Comparison of ENCODE assay signal across 8 cellular contexts in genomic region chr9:129834489-129835127, GRCh38. TPM values are rescaled to one million over a fixed set of nuclear protein-coding genes. Genes with fewer than 3 reads are reported as not detected.
DNase-seq lines count a peak whose midpoint lies in the region; TF ChIP-seq lines count a peak whose summit lies in the region.

No MANE protein-coding gene starts in this region.

- H3K27me3 ChIP-seq in GM06990 (replicated peaks; ENCODE audit: control insufficient read depth, insufficient read depth, low read length) (no peaks in the 10 kb centered on the region), adipocyte (replicated peaks; ENCODE audit: control insufficient read depth, insufficient read depth, low read length) (no peaks in the 10 kb centered on the region)

- H4K20me1 ChIP-seq in OCI-LY7 (ENCODE audit: insufficient read depth, low read length): peaks cover 7% of the 10 kb centered on the region; the same call in 1 of the 2 replicates

- POLR2A ChIA-PET in OCI-LY7 (lab: Charles Lee): interaction anchor here (0.8 to 1.9 kb wide), 2 partner anchors 11 to 51 kb away, joined by 3 to 7 read pairs; no protein-coding TSS in a partner anchor

- H3K36me3 ChIP-seq in GM06990 (ENCODE audit: control insufficient read depth, insufficient read depth, low read length) (peaks cover 4% of the 10 kb centered on the region), OCI-LY7 (ENCODE audit: insufficient read depth, low read length) (peaks cover 36% of the 10 kb centered on the region), adipocyte (ENCODE audit: control insufficient read depth, insufficient read depth, low read length, severe bottlenecking) (peaks cover 34% of the 10 kb centered on the region)

- DNase-seq in GM06990 (ENCODE audit: extremely low read depth, insufficient read length) (no peak), HFF-Myc (ENCODE audit: extremely low read depth, low read depth) (no peak), OCI-LY7 (ENCODE audit: low spot score) (peak; percentile 33), adipocyte (ENCODE audit: low read depth) (no peak), occipital lobe (lab: John Stamatoyannopoulos, UW) (no peak), NCI-H2029 (lab: John Stamatoyannopoulos, UW) (no peak)
- peak; percentile 53 to 54 for DNase-seq in stimulated activated CD4-positive, alpha-beta T cell treated with anti-CD3 and anti-CD28 coated beads, Interleukin-2, amount 100 ng/mL, for 24 hours

- TF ChIP-seq CTCF in GM06990 (IDR thresholded peaks at IDR 0.05; ENCODE audit: insufficient read depth, low read length, poor library complexity, severe bottlenecking) (no peak), HFF-Myc (IDR thresholded peaks at IDR 0.05; ENCODE audit: low read depth, low read length, missing control alignments) (no peak), OCI-LY7 (conservative IDR thresholded peaks at IDR 0.05; ENCODE audit: low read length) (no peak)

- no peaks in the 10 kb centered on the region for H3K9me3 ChIP-seq in OCI-LY7 (ENCODE audit: low read length)
- no peaks in the 10 kb centered on the region for H3K9me3 ChIP-seq in adipocyte (ENCODE audit: control insufficient read depth, low read length)

- H2AFZ ChIP-seq in OCI-LY7 (ENCODE audit: low read length): peak overlapping the region; percentile 68

- H3K79me2 ChIP-seq in OCI-LY7 (ENCODE audit: insufficient read depth, low read depth, low read length): peaks cover 30% of the 10 kb centered on the region

- H3K9ac ChIP-seq in adipocyte (ENCODE audit: low read length): peak overlapping the region; percentile 91

- CTCF ChIA-PET in OCI-LY7 (lab: Charles Lee; ENCODE audit: unreplicated experiment): no interaction called here

- peak overlapping the region; percentile 47 for H3K27ac ChIP-seq in OCI-LY7 (ENCODE audit: low read depth, low read length, poor library complexity, severe bottlenecking)

- no TSS peak for BruUV-seq in OCI-LY7 (replicated peaks; lab: Mats Ljungman, UMichigan)

- H3K4me3 ChIP-seq in GM06990 (replicated peaks; ENCODE audit: low read depth, low read length): peak overlapping the region; percentile 83
- peak overlapping the region; percentile 97 for H3K4me3 ChIP-seq in HFF-Myc (replicated peaks; ENCODE audit: low read depth, low read length)
- H3K4me3 ChIP-seq in OCI-LY7 (ENCODE audit: low read depth, low read length, poor library complexity, severe bottlenecking): peak overlapping the region; percentile 93
- peak overlapping the region; percentile 94 for H3K4me3 ChIP-seq in adipocyte (ENCODE audit: low read length)
- H3K4me3 ChIP-seq in iPS-11a (ENCODE audit: low read depth, low read length): peak overlapping the region; percentile 99

- H3K4me1 ChIP-seq in OCI-LY7 (ENCODE audit: insufficient read depth, low read length, poor library complexity, severe bottlenecking) (peaks cover 39% of the 10 kb centered on the region), adipocyte (ENCODE audit: control insufficient read depth, insufficient read depth, low read length) (peaks cover 30% of the 10 kb centered on the region)

- peak overlapping the region; percentile 84 for H3K4me2 ChIP-seq in OCI-LY7 (ENCODE audit: low read length)

- no peaks in the 10 kb centered on the region for H3K9me2 ChIP-seq in OCI-LY7 (ENCODE audit: insufficient read depth, low read length)

- intact Hi-C loops in OCI-LY7 (cut with micrococcal nuclease; ENCODE audit: unreplicated experiment): loop anchor here (2.0 kb wide), 2 partner anchors 50 to 208 kb away; partner anchors contain the start of gene FNBP1

RNA-seq across cellular contexts. Expression of gene C9orf78, which starts 0.5 kb away (rescaled TPM):
- total RNA-seq in OCI-LY7 (2014; rRNA removed; shearing (Covaris generic)): 49.4 and 57.6 TPM in 2 replicates
- 60.6 and 62.4 TPM in 2 replicates for total RNA-seq in OCI-LY7 (2022)
- total RNA-seq in occipital lobe: 40.2 TPM

RNA-seq across cellular contexts. Expression of gene USP20, which starts 0.7 kb away (rescaled TPM):
- total RNA-seq in OCI-LY7 (2014; rRNA removed; shearing (Covaris generic)): 14.4 and 15.5 TPM in 2 replicates
- total RNA-seq in OCI-LY7 (2022) (24.1 and 26.1 TPM in 2 replicates), occipital lobe (9.8 TPM)

RNA-seq across cellular contexts. Expression of gene TOR1A, which starts 10.7 kb away (rescaled TPM):
- 32.7 and 34.9 TPM in 2 replicates for total RNA-seq in OCI-LY7 (2014; rRNA removed; shearing (Covaris generic))
- total RNA-seq in OCI-LY7 (2022) (37.0 and 37.4 TPM in 2 replicates), occipital lobe (21.8 TPM)

RNA-seq across cellular contexts. Expression of gene TOR1B, which starts 31.6 kb away (rescaled TPM):
- total RNA-seq in OCI-LY7 (2014; rRNA removed; shearing (Covaris generic)): 12.0 and 13.3 TPM in 2 replicates
- total RNA-seq in OCI-LY7 (2022) (14.9 and 18.4 TPM in 2 replicates), occipital lobe (39.5 TPM)

Comparison
In these comparisons a context has a peak if more than half of its experiments do, and no peak if none do; other contexts are left out.
1. DNase-seq: peak in OCI-LY7 (single experiment) and stimulated activated CD4-positive, alpha-beta T cell treated with anti-CD3 and anti-CD28 coated beads, Interleukin-2, amount 100 ng/mL, for 24 hours (2 of 2); none in GM06990 (single experiment), HFF-Myc (single experiment), adipocyte (single experiment), occipital lobe (single experiment) and NCI-H2029 (single experiment).
2. Peak in every context shown above with its lines, with median percentiles within 50 percentile points of each other: H3K4me3 ChIP-seq.